ENCODE assay signal across 8 cellular contexts in the genomic region with DNA sequence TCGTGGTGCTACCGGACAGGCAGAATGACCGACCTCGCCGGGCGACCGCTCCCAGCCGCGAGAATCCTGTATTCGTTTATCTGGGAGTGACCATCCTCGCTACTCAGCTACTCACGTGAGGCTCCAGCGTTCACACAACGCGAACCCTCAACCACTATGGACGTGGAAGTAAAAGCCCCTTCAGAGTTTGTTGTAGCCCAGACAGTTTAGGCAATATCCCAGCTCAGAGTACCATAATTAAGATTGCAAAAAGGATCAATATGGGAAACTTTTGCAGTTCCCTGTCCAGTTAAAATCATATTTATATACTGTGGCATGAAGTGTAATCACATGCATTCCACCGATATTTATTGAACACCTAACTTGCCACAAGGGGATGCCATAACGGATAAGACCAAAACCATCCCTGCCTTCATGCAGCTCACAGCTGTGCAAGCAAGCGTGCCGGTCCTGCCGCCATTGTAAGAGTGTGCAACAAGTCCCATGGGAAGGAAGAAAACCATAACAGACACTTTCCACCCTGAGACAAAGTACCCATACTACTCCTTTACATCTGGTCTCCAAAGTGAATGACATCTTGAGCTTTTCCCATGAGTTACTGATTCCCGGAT. TPM values are rescaled to one million over a fixed set of nuclear protein-coding genes. Genes with fewer than 3 reads are reported as not detected.
DNase-seq lines count a peak whose midpoint lies in the region; ATAC-seq, FAIRE-seq and TF ChIP-seq lines count a peak whose summit lies in the region.

No MANE protein-coding gene starts in this region.

- H3K4me3 Mint-ChIP-seq in activated naive CD8-positive, alpha-beta T cell treated with anti-CD3 and anti-CD28 coated beads, Interleukin-2, amount 50 U/mL, for 24 hours, result peak overlapping the region; percentile 94

- H3K4me1 Mint-ChIP-seq in activated naive CD8-positive, alpha-beta T cell treated with anti-CD3 and anti-CD28 coated beads, Interleukin-2, amount 50 U/mL, for 24 hours, result peaks cover 34% of the 10 kb centered on the region

- TF ChIP-seq EP300 in HepG2 (IDR thresholded peaks at IDR 0.05; ENCODE audit: low read depth in 2 of 2, low read length in 2 of 2) (no peak), HepG2 (CRISPR knock-in tag; IDR thresholded peaks at IDR 0.05; ENCODE audit: borderline replicate concordance) (no peak)

- FAIRE-seq in HepG2 (lab: Jason Lieb, UNC), result peak; percentile 26

- CTCF ChIA-PET in HepG2 (lab: Yijun Ruan, JAX; ENCODE audit: low intra/inter-chr PET ratio, low total read pairs), result no interaction called here

- H3K27me3 Mint-ChIP-seq in activated naive CD8-positive, alpha-beta T cell treated with anti-CD3 and anti-CD28 coated beads, Interleukin-2, amount 50 U/mL, for 24 hours, result peaks cover 3% of the 10 kb centered on the region

- H3K4me3 ChIP-seq in GM12865 (ENCODE audit: low read depth, low read length) (peak overlapping the region; percentile 92), HepG2 (replicated peaks in 1 of 3; ENCODE audit: insufficient read depth in 1 of 3, low read depth in 2 of 3, low read length in 3 of 3) (peak overlapping the region; percentile 73 to 80 (median 74)), tibial artery (peak overlapping the region; percentile 87 to 96)

- peak overlapping the region; percentile 56 for H3K9ac ChIP-seq in HepG2 (ENCODE audit: insufficient read depth, low read depth, low read length)

- no peaks in the 10 kb centered on the region for H3K9me3 ChIP-seq in HepG2 (ENCODE audit: low read length)
- H3K9me3 ChIP-seq in tibial artery, result no peaks in the 10 kb centered on the region

- peak overlapping the region; percentile 84 for H2AFZ ChIP-seq in HepG2 (ENCODE audit: low read length)

- BruUV-seq in HepG2 (replicated peaks; lab: Mats Ljungman, UMichigan), result TSS peak; percentile 93

- H3K4me1 ChIP-seq in HepG2 (ENCODE audit: insufficient read depth, low read length), result peaks cover 25% of the 10 kb centered on the region
- H3K4me1 ChIP-seq in tibial artery, result peaks cover 0 to 38% (median 14%) of the 10 kb centered on the region in 4 donors

- POLR2A ChIA-PET in HepG2 (lab: Yijun Ruan, JAX), result interaction anchor here (0.6 to 1.6 kb wide), 11 partner anchors 8 to 1405 kb away, joined by 3 to 5 read pairs (median 3); a partner anchor contains a TSS

- TF ChIP-seq CTCF in GM12865 (IDR thresholded peaks at IDR 0.05; ENCODE audit: insufficient read depth, low read depth, low read length, missing control alignments) (peak; percentile 19), HepG2 (CRISPR knock-in tag; IDR thresholded peaks at IDR 0.05) (peak; percentile 50; the same call in 1 of the 2 replicates), tibial artery (IDR thresholded peaks at IDR 0.05) (no peak)

- H3K36me3 Mint-ChIP-seq in activated naive CD8-positive, alpha-beta T cell treated with anti-CD3 and anti-CD28 coated beads, Interleukin-2, amount 50 U/mL, for 24 hours (ENCODE audit: low read depth), result peaks cover 17% of the 10 kb centered on the region

- 32% methylated on average over 5 of the region's 22 CpGs for WGBS in HepG2 (ENCODE audit: low lambda C conversion rate)

- peaks cover 0 to 2% of the 10 kb centered on the region in 2 experiments; a peak in 2 of 5 replicates for H3K36me3 ChIP-seq in HepG2 (replicated peaks in 1 of 2; ENCODE audit: control insufficient read depth in 1 of 2, insufficient read depth in 2 of 2, low read length in 2 of 2)
- no peaks in the 10 kb centered on the region for H3K36me3 ChIP-seq in tibial artery

- intact Hi-C loops in HepG2 (cut with micrococcal nuclease; ENCODE audit: unreplicated experiment) (loop anchor here (5.0 kb wide), 1 partner anchor 116 kb away; a partner anchor contains a TSS), tibial artery (cut with DNase I; ENCODE audit: low total_unique reads) (no loop called here)

- peak overlapping the region; percentile 99 for H3K4me2 ChIP-seq in HepG2 (ENCODE audit: low read depth, low read length)

- no peak for TF ChIP-seq RAD21 in HepG2 (CRISPR knock-in tag; IDR thresholded peaks at IDR 0.05)

- in situ Hi-C loops in ACHN (cut with HindIII; ENCODE audit: low pct_ligation_motif_present, low pct_unique_long_range_greater_than_20kb, low sequenced_read_pairs), result no loop called here
- in situ Hi-C loops in HepG2 (cut with HindIII; ENCODE audit: extremely low pct_ligation_motif_present, low pct_unique_long_range_greater_than_20kb), result no loop called here

- DNase-seq in ACHN (peak; percentile 32), GM12865 (ENCODE audit: low read depth) (peak; percentile 67), NCI-H345 treated with DMSO at 0.1 percent for 48 hours (lab: John Stamatoyannopoulos, UW; ENCODE audit: unreplicated experiment) (peak; percentile 47), HepG2 (ENCODE audit: low spot score) (peak; percentile 24), tibial artery (no peak), T1000 (lab: John Stamatoyannopoulos, UW) (no peak)
- peak; percentile 19 for DNase-seq in activated naive CD8-positive, alpha-beta T cell treated with anti-CD3 and anti-CD28 coated beads, Interleukin-2, amount 50 U/mL, for 24 hours

- ATAC-seq in activated naive CD8-positive, alpha-beta T cell treated with anti-CD3 and anti-CD28 coated beads, Interleukin-2, amount 50 U/mL, for 24 hours, result no peak
- peak; percentile 8 for ATAC-seq in HepG2
- ATAC-seq in HG03354 (IDR thresholded peaks at IDR 0.05; ENCODE audit: poor library complexity, severe bottlenecking, unreplicated experiment), result no peak

- no peaks in the 10 kb centered on the region for H4K20me1 ChIP-seq in HepG2 (ENCODE audit: insufficient read depth, low read length)

- peaks cover 26% of the 10 kb centered on the region for H3K79me2 ChIP-seq in HepG2 (ENCODE audit: insufficient read depth, low read length)

- no peaks in the 10 kb centered on the region for H3K9me3 Mint-ChIP-seq in activated naive CD8-positive, alpha-beta T cell treated with anti-CD3 and anti-CD28 coated beads, Interleukin-2, amount 50 U/mL, for 24 hours

- no peak for TF ChIP-seq POLR2A in HepG2 (IDR thresholded peaks at IDR 0.05; ENCODE audit: insufficient read depth in 1 of 2, low read depth in 2 of 2, low read length in 2 of 2)

- no peaks in the 10 kb centered on the region for H3K27me3 ChIP-seq in HepG2 (ENCODE audit: control insufficient read depth in 1 of 2, insufficient read depth in 2 of 2, low read length in 2 of 2)
- no peaks in the 10 kb centered on the region for H3K27me3 ChIP-seq in tibial artery

- H3K27ac Mint-ChIP-seq in activated naive CD8-positive, alpha-beta T cell treated with anti-CD3 and anti-CD28 coated beads, Interleukin-2, amount 50 U/mL, for 24 hours, result peak overlapping the region; percentile 96

- peak overlapping the region; percentile 55 for H3K27ac ChIP-seq in HepG2 (ENCODE audit: extremely low read length, insufficient read depth, low read length)
- H3K27ac ChIP-seq in tibial artery, result peak overlapping the region; percentile 48 to 50

TF ChIP-seq in HepG2, 621 proteins besides CTCF, POLR2A, EP300 and RAD21 (continues in another document):
- TF ChIP-seq, protein P1, sequence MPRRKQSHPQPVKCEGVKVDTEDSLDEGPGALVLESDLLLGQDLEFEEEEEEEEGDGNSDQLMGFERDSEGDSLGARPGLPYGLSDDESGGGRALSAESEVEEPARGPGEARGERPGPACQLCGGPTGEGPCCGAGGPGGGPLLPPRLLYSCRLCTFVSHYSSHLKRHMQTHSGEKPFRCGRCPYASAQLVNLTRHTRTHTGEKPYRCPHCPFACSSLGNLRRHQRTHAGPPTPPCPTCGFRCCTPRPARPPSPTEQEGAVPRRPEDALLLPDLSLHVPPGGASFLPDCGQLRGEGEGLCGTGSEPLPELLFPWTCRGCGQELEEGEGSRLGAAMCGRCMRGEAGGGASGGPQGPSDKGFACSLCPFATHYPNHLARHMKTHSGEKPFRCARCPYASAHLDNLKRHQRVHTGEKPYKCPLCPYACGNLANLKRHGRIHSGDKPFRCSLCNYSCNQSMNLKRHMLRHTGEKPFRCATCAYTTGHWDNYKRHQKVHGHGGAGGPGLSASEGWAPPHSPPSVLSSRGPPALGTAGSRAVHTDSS (CRISPR knock-in tag; conservative IDR thresholded peaks at IDR 0.05), result no peak
- TF ChIP-seq ZNF619 (CRISPR knock-in tag; IDR thresholded peaks at IDR 0.05) (0 out of 2 replicates have a peak, but pooled peaks have one; percentile 9), HOXA3 (CRISPR knock-in tag; IDR thresholded peaks at IDR 0.05) (peak; percentile 25; the same call in 1 of the 2 replicates), KMT2A (CRISPR knock-in tag; IDR thresholded peaks at IDR 0.05) (0 out of 2 replicates have a peak, but pooled peaks have one; percentile 3), YY1 (IDR thresholded peaks at IDR 0.05; ENCODE audit: insufficient read depth, insufficient replicate concordance, low read depth, low read length) (peak; percentile 59)

RNA-seq across cellular contexts. Expression of a gene that starts 0.9 kb away (rescaled TPM):
- total RNA-seq in HepG2 (2016; rRNA removed; fragmentation: Illumina TruSeq; extraction: Trizol), result 28.5 and 29.4 TPM in 2 replicates
- 14.4 and 14.7 TPM in 2 replicates for total RNA-seq in HepG2 (2016; cell fraction: cytosol; rRNA removed; fragmentation: Illumina TruSeq; extraction: Trizol; ENCODE audit: low read depth)
- 27.4 and 32.7 TPM in 2 replicates for total RNA-seq in HepG2 (2016; cell fraction: insoluble cytoplasmic fraction; rRNA removed; fragmentation: Illumina TruSeq; extraction: Trizol)
- total RNA-seq in HepG2 (2016; cell fraction: membrane; rRNA removed; fragmentation: Illumina TruSeq; extraction: Trizol), result 28.0 and 28.2 TPM in 2 replicates
- total RNA-seq in HepG2 (2016; cell fraction: nucleus; rRNA removed; fragmentation: Illumina TruSeq; extraction: Trizol), result 18.9 and 21.1 TPM in 2 replicates
- polyA plus RNA-seq in HepG2 (2011; rRNA removed), result 29.3 and 30.7 TPM in 2 replicates
- 42.3 and 42.6 TPM in 2 replicates for polyA plus RNA-seq in HepG2 (2011; cell fraction: cytosol; rRNA removed)
- polyA plus RNA-seq in HepG2 (2011; cell fraction: nucleus; rRNA removed), result 37.6 and 47.3 TPM in 2 replicates
- 20.1 and 23.7 TPM in 2 replicates for polyA plus RNA-seq in HepG2 (2012)
- polyA plus RNA-seq in HepG2 (2016; cell fraction: cytosol; fragmentation: Illumina TruSeq; extraction: Trizol; ENCODE audit: low read depth), result 6.6 and 9.3 TPM in 2 replicates
- polyA plus RNA-seq in HepG2 (2016; cell fraction: insoluble cytoplasmic fraction; fragmentation: Illumina TruSeq; extraction: Trizol; ENCODE audit: low read depth), result 36.1 and 44.7 TPM in 2 replicates
- polyA plus RNA-seq in HepG2 (2016; cell fraction: membrane; fragmentation: Illumina TruSeq; extraction: Trizol; ENCODE audit: low read depth), result 18.6 and 20.1 TPM in 2 replicates
- 26.0 and 26.1 TPM in 2 replicates for polyA plus RNA-seq in HepG2 (2016; cell fraction: nucleus; fragmentation: Illumina TruSeq; extraction: Trizol; ENCODE audit: insufficient read depth, low read depth)
- polyA minus RNA-seq in HepG2 (2011; rRNA and poly(A)+ RNA removed; ENCODE audit: low replicate concordance), result 43.9 and 54.5 TPM in 2 replicates
- polyA minus RNA-seq in HepG2 (2011; cell fraction: cytosol; rRNA and poly(A)+ RNA removed), result 12.6 and 17.5 TPM in 2 replicates
- polyA minus RNA-seq in HepG2 (2011; cell fraction: nucleus; rRNA and poly(A)+ RNA removed), result 53.7 and 63.0 TPM in 2 replicates

Comparison
In these comparisons a context has a peak if more than half of its experiments do, and no peak if none do; other contexts are left out.
1. DNase-seq: peak in ACHN (single experiment), GM12865 (single experiment), NCI-H345 treated with DMSO at 0.1 percent for 48 hours (single experiment), activated naive CD8-positive, alpha-beta T cell treated with anti-CD3 and anti-CD28 coated beads, Interleukin-2, amount 50 U/mL, for 24 hours (single experiment) and HepG2 (single experiment); none in tibial artery (0 of 2) and T1000 (single experiment).
2. CTCF ChIP-seq: peak in GM12865 (single experiment) and HepG2 (single experiment); none in tibial artery (0 of 2).
3. Peak in every context shown above with its lines, with median percentiles within 50 percentile points of each other: H3K4me3 ChIP-seq.